14 cellular contexts compared by ENCODE assay signal in genomic region chr1:15180189-15180588, GRCh38. TPM values are rescaled to one million over a fixed set of nuclear protein-coding genes. Genes with fewer than 3 reads are reported as not detected.
A peak's percentile ranks its signal among the peaks of the same experiment; 100 is the strongest.
DNase-seq lines count a peak whose midpoint lies in the region; ATAC-seq and TF ChIP-seq lines count a peak whose summit lies in the region.
"Had no signal": no experiment of that assay in that cellular context is flagged by ENCODE, and none has a peak within 500 bp of the region (broad histone marks: within the 10 kb centered on the region; RNA-seq: fewer than 3 reads in every experiment).

No MANE protein-coding gene starts in this region.

- no peaks in the 10 kb centered on the region for H3K9me3 Mint-ChIP-seq in activated CD8-positive, alpha-beta memory T cell treated with anti-CD3 and anti-CD28 coated beads, Interleukin-2, amount 10 ng/mL, durations not matched to agents 7 days and 5 days (ENCODE audit: low read depth)
- H3K9me3 Mint-ChIP-seq: dendritic cell treated with granulocyte-macrophage colony-stimulating factor and Interleukin-4, amounts not matched to agents 40 ng/mL and 50 ng/mL, for 4 days had no signal

- no peak for TF ChIP-seq RAD21 in liver (IDR thresholded peaks at IDR 0.05)

- TF ChIP-seq CTCF in liver (IDR thresholded peaks at IDR 0.05; ENCODE audit: low read depth, low read length, missing input control) (no peak), A673 (conservative IDR thresholded peaks at IDR 0.05; ENCODE audit: low read depth, low read length) (no peak)

- no peak overlapping the region for H3K27ac ChIP-seq in caudate nucleus (ENCODE audit: low read depth, low read length)
- H3K27ac ChIP-seq in liver (ENCODE audit: low read depth in 1 of 2, low read length in 2 of 2) = peak overlapping the region; percentile 73 to 81
- H3K27ac ChIP-seq in A673 (ENCODE audit: low read depth, low read length, poor library complexity, severe bottlenecking) = no peak overlapping the region
- H3K27ac ChIP-seq: tibial nerve had no signal

- no peaks in the 10 kb centered on the region for H3K4me1 Mint-ChIP-seq in activated CD8-positive, alpha-beta memory T cell treated with anti-CD3 and anti-CD28 coated beads, Interleukin-2, amount 10 ng/mL, durations not matched to agents 7 days and 5 days

- peaks cover 35% of the 10 kb centered on the region for H3K27me3 Mint-ChIP-seq in activated CD8-positive, alpha-beta memory T cell treated with anti-CD3 and anti-CD28 coated beads, Interleukin-2, amount 10 ng/mL, durations not matched to agents 7 days and 5 days

- intact Hi-C loops in A673 (cut with micrococcal nuclease; ENCODE audit: unreplicated experiment) = no loop called here

- DNase-seq in NCI-H2029 treated with DMSO at 0.1 percent for 48 hours (lab: John Stamatoyannopoulos, UW) (peak; percentile 65), NCI-H2029 (lab: John Stamatoyannopoulos, UW) (no peak), caudate nucleus (lab: John Stamatoyannopoulos, UW) (peak in 58 of 61 donors; percentile 12 to 88 (median 68)), superior temporal gyrus (ENCODE audit: extremely low spot score) (peak; percentile 89), A673 (ENCODE audit: low spot score) (no peak)
- DNase-seq in activated CD8-positive, alpha-beta memory T cell treated with anti-CD3 and anti-CD28 coated beads, Interleukin-2, amount 10 ng/mL, durations not matched to agents 7 days and 5 days = no peak
- DNase-seq: 8988T, Karpas-422, NCI-H226 had no signal

- H3K27me3 ChIP-seq in liver (ENCODE audit: control insufficient read depth in 4 of 4, insufficient read depth in 4 of 4, low read length in 3 of 4) = peaks cover 0 to 5% (median 0%) of the 10 kb centered on the region in 4 donors
- no peaks in the 10 kb centered on the region for H3K27me3 ChIP-seq in A673 (replicated peaks; ENCODE audit: insufficient read depth, low read depth, low read length, poor library complexity)
- H3K27me3 ChIP-seq: tibial nerve had no signal

- H3K27ac Mint-ChIP-seq in activated CD8-positive, alpha-beta memory T cell treated with anti-CD3 and anti-CD28 coated beads, Interleukin-2, amount 10 ng/mL, durations not matched to agents 7 days and 5 days = no peak overlapping the region
- H3K27ac Mint-ChIP-seq: activated naive CD8-positive, alpha-beta T cell had no signal

- H3K4me3 ChIP-seq in liver (ENCODE audit: low read depth in 1 of 3, low read length in 3 of 3) (no peak overlapping the region), A673 (ENCODE audit: low read depth, low read length, poor library complexity, severe bottlenecking) (no peak overlapping the region)
- H3K4me3 ChIP-seq: tibial nerve had no signal

- H3K4me3 Mint-ChIP-seq in activated CD8-positive, alpha-beta memory T cell treated with anti-CD3 and anti-CD28 coated beads, Interleukin-2, amount 10 ng/mL, durations not matched to agents 7 days and 5 days = no peak overlapping the region
- H3K4me3 Mint-ChIP-seq: activated naive CD8-positive, alpha-beta T cell; dendritic cell treated with granulocyte-macrophage colony-stimulating factor and Interleukin-4, amounts not matched to agents 40 ng/mL and 50 ng/mL, for 4 days had no signal

- ATAC-seq in activated CD8-positive, alpha-beta memory T cell treated with anti-CD3 and anti-CD28 coated beads, Interleukin-2, amount 10 ng/mL, durations not matched to agents 7 days and 5 days = no peak
- ATAC-seq in GM19395 (IDR thresholded peaks at IDR 0.05; ENCODE audit: unreplicated experiment) = no peak

- H3K9me3 ChIP-seq in liver (ENCODE audit: control insufficient read depth in 4 of 4, low read length in 3 of 4) (no peaks in the 10 kb centered on the region), A673 (ENCODE audit: low read depth, low read length, poor library complexity, severe bottlenecking) (no peaks in the 10 kb centered on the region)
- H3K9me3 ChIP-seq: tibial nerve had no signal

- H3K36me3 ChIP-seq in liver (ENCODE audit: control insufficient read depth in 4 of 4, insufficient read depth in 3 of 4, low read depth in 1 of 4, low read length in 3 of 4) (no peaks in the 10 kb centered on the region), A673 (ENCODE audit: insufficient read depth, low read length, poor library complexity, severe bottlenecking) (no peaks in the 10 kb centered on the region)
- H3K36me3 ChIP-seq: tibial nerve had no signal

- WGBS in liver = 67% methylated on average over 7 of the region's 7 CpGs

- POLR2A ChIA-PET in A673 (lab: Charles Lee; ENCODE audit: low non-redundant PET) = no interaction called here

- CTCF ChIA-PET in activated CD8-positive, alpha-beta memory T cell treated with anti-CD3 and anti-CD28 coated beads, Interleukin-2, amount 10 ng/mL, durations not matched to agents 7 days and 5 days (lab: Charles Lee) = interaction anchor here (0.6 kb wide), 1 partner anchor 18 kb away, joined by 3 read pairs; no protein-coding TSS in a partner anchor
- CTCF ChIA-PET in A673 (lab: Charles Lee) = no interaction called here

- no peaks in the 10 kb centered on the region for H3K36me3 Mint-ChIP-seq in activated CD8-positive, alpha-beta memory T cell treated with anti-CD3 and anti-CD28 coated beads, Interleukin-2, amount 10 ng/mL, durations not matched to agents 7 days and 5 days

- BruUV-seq in A673 (replicated peaks; lab: Mats Ljungman, UMichigan) = no TSS peak

- H3K4me1 ChIP-seq in liver (ENCODE audit: control insufficient read depth in 4 of 4, insufficient read depth in 4 of 4, low read length in 3 of 4) (peaks cover 0 to 3% (median 1%) of the 10 kb centered on the region in 4 donors), A673 (ENCODE audit: insufficient read depth, low read length, poor library complexity, severe bottlenecking) (no peaks in the 10 kb centered on the region)

- H3K9ac ChIP-seq in liver (ENCODE audit: low read depth in 1 of 2, low read length in 2 of 2) = no peak overlapping the region

TF ChIP-seq in liver, 16 proteins besides CTCF, POLR2A, EP300 and RAD21:
- no peak for TF ChIP-seq ZBTB33 (IDR thresholded peaks at IDR 0.05)
- no peak for TF ChIP-seq EGR1 (IDR thresholded peaks at IDR 0.05; ENCODE audit: low read depth in 2 of 2)
- no peak for TF ChIP-seq RXRA (IDR thresholded peaks at IDR 0.05)
- TF ChIP-seq FOXA1 (IDR thresholded peaks at IDR 0.05) = no peak
- TF ChIP-seq YY1 (IDR thresholded peaks at IDR 0.05) = no peak
- TF ChIP-seq HNF4G (IDR thresholded peaks at IDR 0.05) = no peak
- TF ChIP-seq MAX (IDR thresholded peaks at IDR 0.05) = no peak
- TF ChIP-seq NR2F2 (IDR thresholded peaks at IDR 0.05) = no peak
- TF ChIP-seq SP1 (IDR thresholded peaks at IDR 0.05) = no peak
- no peak for TF ChIP-seq REST (IDR thresholded peaks at IDR 0.05)
- no peak for TF ChIP-seq HNF4A (conservative IDR thresholded peaks at IDR 0.05)
- TF ChIP-seq FOXA2 (IDR thresholded peaks at IDR 0.05) = no peak
- TF ChIP-seq TAF1 (conservative IDR thresholded peaks at IDR 0.05) = no peak
- TF ChIP-seq JUND (IDR thresholded peaks at IDR 0.05) = no peak
- TF ChIP-seq ATF3 (IDR thresholded peaks at IDR 0.05) = no peak
- TF ChIP-seq GABPA (IDR thresholded peaks at IDR 0.05 in 1 of 2, conservative IDR thresholded peaks at IDR 0.05 in 1 of 2) = no peak

RNA-seq across cellular contexts. Expression of gene TMEM51, which starts 26.6 kb away (rescaled TPM):
- total RNA-seq in liver (1 to 10 TPM; 1.4 to 2.7 TPM), A673 (2021) (1.7 TPM in 2 replicates)
- 1 to 10 TPM; 1.3 to 2.3 TPM for polyA plus RNA-seq in liver
- not detected for total RNA-seq in activated CD8-positive, alpha-beta memory T cell treated with anti-CD3 and anti-CD28 coated beads, Interleukin-2, amount 10 ng/mL, durations not matched to agents 7 days and 5 days

Comparison
In these comparisons a context has a peak if more than half of its experiments do, and no peak if none do; other contexts are left out.
1. DNase-seq: peak in NCI-H2029 treated with DMSO at 0.1 percent for 48 hours (single experiment), caudate nucleus (58 of 61) and superior temporal gyrus (single experiment); none in NCI-H2029 (single experiment), activated CD8-positive, alpha-beta memory T cell treated with anti-CD3 and anti-CD28 coated beads, Interleukin-2, amount 10 ng/mL, durations not matched to agents 7 days and 5 days (single experiment) and A673 (single experiment).
2. H3K27ac ChIP-seq: peak in liver (2 of 2); none in caudate nucleus (single experiment) and A673 (single experiment).